ENCODE assay signal across 8 cellular contexts in genomic region chr7:67301667-67302066, GRCh38.
A peak's percentile ranks its signal among the peaks of the same experiment; 100 is the strongest.
DNase-seq lines count a peak whose midpoint lies in the region; ATAC-seq, FAIRE-seq and TF ChIP-seq lines count a peak whose summit lies in the region.

No MANE protein-coding gene starts in this region.

- TF ChIP-seq EP300 in HepG2 (IDR thresholded peaks at IDR 0.05; ENCODE audit: low read depth in 2 of 2, low read length in 2 of 2) (no peak), HepG2 (CRISPR knock-in tag; IDR thresholded peaks at IDR 0.05; ENCODE audit: borderline replicate concordance) (no peak), tibial nerve (IDR thresholded peaks at IDR 0.05) (no peak)

- intact Hi-C loops in HepG2 (cut with micrococcal nuclease; ENCODE audit: unreplicated experiment), result no loop called here

- BruUV-seq in HepG2 (replicated peaks; lab: Mats Ljungman, UMichigan), result no TSS peak

- H3K4me1 Mint-ChIP-seq in activated CD8-positive, alpha-beta memory T cell treated with anti-CD3 and anti-CD28 coated beads, Interleukin-2, amount 10 ng/mL, durations not matched to agents 7 days and 5 days, result peaks cover 28% of the 10 kb centered on the region

- in situ Hi-C loops in HepG2 (cut with HindIII; ENCODE audit: extremely low pct_ligation_motif_present, low pct_unique_long_range_greater_than_20kb), result no loop called here

- H3K9me3 ChIP-seq in HepG2 (ENCODE audit: low read length) (no peaks in the 10 kb centered on the region), tibial nerve (no peaks in the 10 kb centered on the region)

- POLR2A ChIA-PET in HepG2 (lab: Yijun Ruan, JAX), result interaction anchor here (0.6 to 1.4 kb wide), 5 partner anchors 12 to 457 kb away, joined by 3 to 13 read pairs (median 5); partner anchors contain the start of genes SBDS and TYW1

- no peak for FAIRE-seq in HepG2 (lab: Jason Lieb, UNC)

- CTCF ChIA-PET in activated CD8-positive, alpha-beta memory T cell treated with anti-CD3 and anti-CD28 coated beads, Interleukin-2, amount 10 ng/mL, durations not matched to agents 7 days and 5 days (lab: Charles Lee), result interaction anchor here (1.0 kb wide), 1 partner anchor 261 kb away, joined by 3 read pairs; no protein-coding TSS in a partner anchor
- CTCF ChIA-PET in HepG2 (lab: Yijun Ruan, JAX; ENCODE audit: low intra/inter-chr PET ratio, low total read pairs), result no interaction called here

- peak overlapping the region; percentile 94 for H3K4me2 ChIP-seq in HepG2 (ENCODE audit: low read depth, low read length)

- TF ChIP-seq POLR2A in HepG2 (IDR thresholded peaks at IDR 0.05; ENCODE audit: insufficient read depth in 1 of 2, low read depth in 2 of 2, low read length in 2 of 2) (no peak), tibial nerve (IDR thresholded peaks at IDR 0.05) (no peak)

- no peak for TF ChIP-seq RAD21 in HepG2 (CRISPR knock-in tag; IDR thresholded peaks at IDR 0.05)

- H3K27me3 Mint-ChIP-seq in activated CD8-positive, alpha-beta memory T cell treated with anti-CD3 and anti-CD28 coated beads, Interleukin-2, amount 10 ng/mL, durations not matched to agents 7 days and 5 days, result no peaks in the 10 kb centered on the region

- H2AFZ ChIP-seq in HepG2 (ENCODE audit: low read length), result peak overlapping the region; percentile 42

- H3K27ac ChIP-seq in HepG2 (ENCODE audit: extremely low read length, insufficient read depth, low read length), result peak overlapping the region; percentile 94
- peak overlapping the region; percentile 78 to 97 (median 96) for H3K27ac ChIP-seq in tibial nerve

- peaks cover 16% of the 10 kb centered on the region for H3K4me1 ChIP-seq in HepG2 (ENCODE audit: insufficient read depth, low read length)
- H3K4me1 ChIP-seq in tibial nerve, result peaks cover 0 to 11% (median 2%) of the 10 kb centered on the region in 4 donors

- H3K27ac Mint-ChIP-seq in activated CD8-positive, alpha-beta memory T cell treated with anti-CD3 and anti-CD28 coated beads, Interleukin-2, amount 10 ng/mL, durations not matched to agents 7 days and 5 days, result peak overlapping the region; percentile 96

- peaks cover 12% of the 10 kb centered on the region for H3K79me2 ChIP-seq in HepG2 (ENCODE audit: insufficient read depth, low read length)

- TF ChIP-seq CTCF in HepG2 (CRISPR knock-in tag; IDR thresholded peaks at IDR 0.05) (no peak), tibial nerve (IDR thresholded peaks at IDR 0.05) (no peak)

- no peak for ATAC-seq in activated CD8-positive, alpha-beta memory T cell treated with anti-CD3 and anti-CD28 coated beads, Interleukin-2, amount 10 ng/mL, durations not matched to agents 7 days and 5 days
- ATAC-seq in HepG2 (no peak), GM21529 (IDR thresholded peaks at IDR 0.05; ENCODE audit: unreplicated experiment) (no peak), HG02759 (IDR thresholded peaks at IDR 0.05; ENCODE audit: unreplicated experiment) (no peak)

- H3K4me3 Mint-ChIP-seq in activated CD8-positive, alpha-beta memory T cell treated with anti-CD3 and anti-CD28 coated beads, Interleukin-2, amount 10 ng/mL, durations not matched to agents 7 days and 5 days, result peak overlapping the region; percentile 92

- H3K9ac ChIP-seq in HepG2 (ENCODE audit: insufficient read depth, low read depth, low read length), result peak overlapping the region; percentile 96

- H3K4me3 ChIP-seq in HepG2 (replicated peaks in 1 of 3; ENCODE audit: insufficient read depth in 1 of 3, low read depth in 2 of 3, low read length in 3 of 3) (peak overlapping the region; percentile 92 to 99 (median 97)), tibial nerve (peak overlapping the region; percentile 53 to 90 (median 86))

- H3K36me3 Mint-ChIP-seq in activated CD8-positive, alpha-beta memory T cell treated with anti-CD3 and anti-CD28 coated beads, Interleukin-2, amount 10 ng/mL, durations not matched to agents 7 days and 5 days, result peaks cover 10% of the 10 kb centered on the region

- no peaks in the 10 kb centered on the region for H4K20me1 ChIP-seq in HepG2 (ENCODE audit: insufficient read depth, low read length)

- H3K9me3 Mint-ChIP-seq in activated CD8-positive, alpha-beta memory T cell treated with anti-CD3 and anti-CD28 coated beads, Interleukin-2, amount 10 ng/mL, durations not matched to agents 7 days and 5 days (ENCODE audit: low read depth), result no peaks in the 10 kb centered on the region

- DNase-seq in activated CD8-positive, alpha-beta memory T cell treated with anti-CD3 and anti-CD28 coated beads, Interleukin-2, amount 10 ng/mL, durations not matched to agents 7 days and 5 days, result no peak
- no peak for DNase-seq in activated CD8-positive, alpha-beta memory T cell treated with anti-CD3 and anti-CD28 coated beads for 24 hours
- peak; percentile 4 for DNase-seq in astrocyte of the hippocampus (ENCODE audit: low read depth, low spot score)
- DNase-seq in HepG2 (ENCODE audit: low spot score), result no peak
- DNase-seq in tibial nerve (ENCODE audit: low spot score in 2 of 2), result no peak
- DNase-seq in stimulated activated CD4-positive, alpha-beta T cell treated with anti-CD3 and anti-CD28 coated beads, Interleukin-12 subunit alpha, Interleukin-12 subunit beta, amount 100 ng/mL, for 4 hours, result no peak

- H3K36me3 ChIP-seq in HepG2 (replicated peaks in 1 of 2; ENCODE audit: control insufficient read depth in 1 of 2, insufficient read depth in 2 of 2, low read length in 2 of 2) (peaks cover 1 to 14% of the 10 kb centered on the region in 2 experiments; a peak in 2 of 5 replicates), tibial nerve (peaks cover 0 to 15% (median 0%) of the 10 kb centered on the region in 3 donors)

- 29% methylated on average over 10 of the region's 10 CpGs for WGBS in HepG2 (ENCODE audit: low lambda C conversion rate)
- WGBS in tibial nerve, 2 donors, result 44 to 46% methylated on average over 10 of the region's 10 CpGs

- H3K27me3 ChIP-seq in HepG2 (ENCODE audit: control insufficient read depth in 1 of 2, insufficient read depth in 2 of 2, low read length in 2 of 2) (no peaks in the 10 kb centered on the region), tibial nerve (no peaks in the 10 kb centered on the region)

TF ChIP-seq in HepG2, 621 proteins besides CTCF, POLR2A, EP300 and RAD21 (continues in another document):
- no peak for TF ChIP-seq KLF11 (CRISPR knock-in tag; IDR thresholded peaks at IDR 0.05)
- TF ChIP-seq, protein P1, sequence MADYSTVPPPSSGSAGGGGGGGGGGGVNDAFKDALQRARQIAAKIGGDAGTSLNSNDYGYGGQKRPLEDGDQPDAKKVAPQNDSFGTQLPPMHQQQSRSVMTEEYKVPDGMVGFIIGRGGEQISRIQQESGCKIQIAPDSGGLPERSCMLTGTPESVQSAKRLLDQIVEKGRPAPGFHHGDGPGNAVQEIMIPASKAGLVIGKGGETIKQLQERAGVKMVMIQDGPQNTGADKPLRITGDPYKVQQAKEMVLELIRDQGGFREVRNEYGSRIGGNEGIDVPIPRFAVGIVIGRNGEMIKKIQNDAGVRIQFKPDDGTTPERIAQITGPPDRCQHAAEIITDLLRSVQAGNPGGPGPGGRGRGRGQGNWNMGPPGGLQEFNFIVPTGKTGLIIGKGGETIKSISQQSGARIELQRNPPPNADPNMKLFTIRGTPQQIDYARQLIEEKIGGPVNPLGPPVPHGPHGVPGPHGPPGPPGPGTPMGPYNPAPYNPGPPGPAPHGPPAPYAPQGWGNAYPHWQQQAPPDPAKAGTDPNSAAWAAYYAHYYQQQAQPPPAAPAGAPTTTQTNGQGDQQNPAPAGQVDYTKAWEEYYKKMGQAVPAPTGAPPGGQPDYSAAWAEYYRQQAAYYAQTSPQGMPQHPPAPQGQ (CRISPR knock-in tag; IDR thresholded peaks at IDR 0.05; ENCODE audit: borderline replicate concordance), result no peak
- TF ChIP-seq ZBTB3 (CRISPR knock-in tag; IDR thresholded peaks at IDR 0.05; ENCODE audit: borderline replicate concordance, low read depth), result no peak
- no peak for TF ChIP-seq GATAD1 (CRISPR knock-in tag; IDR thresholded peaks at IDR 0.05)
- TF ChIP-seq KDM5B (CRISPR knock-in tag; IDR thresholded peaks at IDR 0.05; ENCODE audit: borderline replicate concordance), result no peak
- 0 out of 2 replicates have a peak, but pooled peaks have one; percentile 45 for TF ChIP-seq ZNF709 (CRISPR knock-in tag; IDR thresholded peaks at IDR 0.05)
- 0 out of 2 replicates have a peak, but pooled peaks have one; percentile 1 for TF ChIP-seq PAX8 (CRISPR knock-in tag; IDR thresholded peaks at IDR 0.05; ENCODE audit: borderline replicate concordance)
- no peak for TF ChIP-seq THYN1 (CRISPR knock-in tag; IDR thresholded peaks at IDR 0.05; ENCODE audit: borderline replicate concordance, low read depth)
- TF ChIP-seq ZNF224 (CRISPR knock-in tag; IDR thresholded peaks at IDR 0.05), result 0 out of 2 replicates have a peak, but pooled peaks have one; percentile 6
- no peak for TF ChIP-seq NR2F2 (IDR thresholded peaks at IDR 0.05; ENCODE audit: borderline replicate concordance, low read depth)
- TF ChIP-seq, protein P2, sequence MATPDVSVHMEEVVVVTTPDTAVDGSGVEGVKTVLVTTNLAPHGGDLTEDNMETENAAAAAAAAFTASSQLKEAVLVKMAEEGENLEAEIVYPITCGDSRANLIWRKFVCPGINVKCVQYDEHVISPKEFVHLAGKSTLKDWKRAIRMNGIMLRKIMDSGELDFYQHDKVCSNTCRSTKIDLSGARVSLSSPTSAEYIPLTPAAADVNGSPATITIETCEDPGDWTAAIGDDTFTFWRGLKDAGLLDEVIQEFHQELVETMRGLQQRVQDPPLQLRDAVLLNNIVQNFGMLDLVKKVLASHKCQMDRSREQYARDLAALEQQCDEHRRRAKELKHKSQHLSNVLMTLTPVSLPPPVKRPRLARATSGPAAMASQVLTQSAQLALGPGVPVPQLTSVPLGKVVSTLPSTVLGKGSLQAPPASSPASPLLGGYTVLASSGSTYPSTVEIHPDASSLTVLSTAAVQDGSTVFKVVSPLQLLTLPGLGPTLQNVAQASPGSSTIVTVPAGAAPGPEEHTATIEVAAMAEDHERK (CRISPR knock-in tag; IDR thresholded peaks at IDR 0.05; ENCODE audit: low read depth), result no peak
- TF ChIP-seq, protein P3, sequence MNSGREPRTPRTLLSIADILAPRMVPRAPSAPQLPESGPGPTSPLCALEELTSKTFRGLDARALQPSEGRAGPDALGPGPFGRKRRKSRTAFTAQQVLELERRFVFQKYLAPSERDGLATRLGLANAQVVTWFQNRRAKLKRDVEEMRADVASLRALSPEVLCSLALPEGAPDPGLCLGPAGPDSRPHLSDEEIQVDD (CRISPR knock-in tag; IDR thresholded peaks at IDR 0.05; ENCODE audit: borderline replicate concordance), result no peak
- TF ChIP-seq ATF3 (CRISPR knock-in tag; IDR thresholded peaks at IDR 0.05), result no peak
- no peak for TF ChIP-seq ZNF678 (CRISPR knock-in tag; IDR thresholded peaks at IDR 0.05)
